ENCODE assay signal across 1 cellular context in genomic region chr11:119168471-119169271, GRCh38.
TF ChIP-seq lines count a peak whose summit lies in the region.

TSS of gene NLRX1 (plus strand) at chr11:119168725. CDS start at chr11:119171404, 2,679 bp downstream.

TF ChIP-seq in HepG2, 621 proteins besides CTCF, POLR2A, EP300 and RAD21 (continued from another document and continues in another):
- TF ChIP-seq ZSCAN31 (CRISPR knock-in tag; IDR thresholded peaks at IDR 0.05; ENCODE audit: low read depth): peak; percentile 87
- peak; percentile 83; the same call in 1 of the 2 replicates for TF ChIP-seq KLF12 (CRISPR knock-in tag; IDR thresholded peaks at IDR 0.05; ENCODE audit: borderline replicate concordance)
- 0 out of 2 replicates have a peak, but pooled peaks have one; percentile 16 for TF ChIP-seq ZC3H4 (CRISPR knock-in tag; IDR thresholded peaks at IDR 0.05; ENCODE audit: borderline replicate concordance)
- 0 out of 2 replicates have a peak, but pooled peaks have one; percentile 19 for TF ChIP-seq CHCHD3 (CRISPR knock-in tag; IDR thresholded peaks at IDR 0.05)
- no peak for TF ChIP-seq SIX1 (CRISPR knock-in tag; IDR thresholded peaks at IDR 0.05; ENCODE audit: borderline replicate concordance)
- no peak for TF ChIP-seq AHR (CRISPR knock-in tag; IDR thresholded peaks at IDR 0.05)
- TF ChIP-seq PHF8 (CRISPR knock-in tag; IDR thresholded peaks at IDR 0.05): peak; percentile 90
- no peak; the same call in none of the 2 replicates for TF ChIP-seq ZSCAN21 (CRISPR knock-in tag; IDR thresholded peaks at IDR 0.05; ENCODE audit: borderline replicate concordance)
- no peak for TF ChIP-seq ZSCAN9 (CRISPR knock-in tag; IDR thresholded peaks at IDR 0.05; ENCODE audit: borderline replicate concordance)
- no peak for TF ChIP-seq SIN3A (IDR thresholded peaks at IDR 0.05; ENCODE audit: borderline replicate concordance, low read depth, low read length)
- TF ChIP-seq ZBTB2 (CRISPR knock-in tag; IDR thresholded peaks at IDR 0.05; ENCODE audit: low read depth): no peak; the same call in 1 of the 2 replicates
- TF ChIP-seq SNAPC4 (CRISPR knock-in tag; IDR thresholded peaks at IDR 0.05): no peak
- TF ChIP-seq ZBTB43 (CRISPR knock-in tag; conservative IDR thresholded peaks at IDR 0.05): 0 out of 2 replicates have a peak, but pooled peaks have one; percentile 27
- TF ChIP-seq TARDBP (CRISPR knock-in tag; IDR thresholded peaks at IDR 0.05): 0 out of 2 replicates have a peak, but pooled peaks have one; percentile 21
- 0 out of 2 replicates have a peak, but pooled peaks have one; percentile 37 for TF ChIP-seq ERF (CRISPR knock-in tag; IDR thresholded peaks at IDR 0.05)
- no peak for TF ChIP-seq ZNF766 (CRISPR knock-in tag; IDR thresholded peaks at IDR 0.05; ENCODE audit: borderline replicate concordance)
- no peak for TF ChIP-seq ZZZ3 (CRISPR knock-in tag; IDR thresholded peaks at IDR 0.05; ENCODE audit: borderline replicate concordance)
- peak; percentile 52; the same call in 1 of the 2 replicates for TF ChIP-seq ZNF121 (CRISPR knock-in tag; IDR thresholded peaks at IDR 0.05)
- TF ChIP-seq HNRNPK (IDR thresholded peaks at IDR 0.05; ENCODE audit: low read depth, low read length, poor library complexity, severe bottlenecking): peak; percentile 84
- no peak for TF ChIP-seq ZFP62 (CRISPR knock-in tag; IDR thresholded peaks at IDR 0.05)
- peak; percentile 99 for TF ChIP-seq UBTF (CRISPR knock-in tag; IDR thresholded peaks at IDR 0.05)
- 0 out of 2 replicates have a peak, but pooled peaks have one; percentile 12 for TF ChIP-seq ZNF768 (CRISPR knock-in tag; IDR thresholded peaks at IDR 0.05)
- TF ChIP-seq ZFY (CRISPR knock-in tag; IDR thresholded peaks at IDR 0.05): peak; percentile 96
- no peak for TF ChIP-seq SOX13 (IDR thresholded peaks at IDR 0.05)
- TF ChIP-seq SOX13 (CRISPR knock-in tag; conservative IDR thresholded peaks at IDR 0.05 in 1 of 2, IDR thresholded peaks at IDR 0.05 in 1 of 2): peak in 1 of 2 experiments; percentile 3; a peak in 1 of 4 replicates
- TF ChIP-seq SUZ12 (IDR thresholded peaks at IDR 0.05; ENCODE audit: low read depth, low read length): no peak
- no peak for TF ChIP-seq FOXM1 (CRISPR knock-in tag; IDR thresholded peaks at IDR 0.05)
- TF ChIP-seq ZNF816 (CRISPR knock-in tag; IDR thresholded peaks at IDR 0.05; ENCODE audit: borderline replicate concordance): no peak
- TF ChIP-seq RERE (CRISPR knock-in tag; IDR thresholded peaks at IDR 0.05; ENCODE audit: low read depth): 0 out of 2 replicates have a peak, but pooled peaks have one; percentile 52
- TF ChIP-seq NR1H2 (CRISPR knock-in tag; IDR thresholded peaks at IDR 0.05; ENCODE audit: borderline replicate concordance, low read depth): 0 out of 2 replicates have a peak, but pooled peaks have one; percentile 39
- no peak for TF ChIP-seq SMAD1 (CRISPR knock-in tag; IDR thresholded peaks at IDR 0.05; ENCODE audit: borderline replicate concordance, low read depth)
- TF ChIP-seq FOSL2 (CRISPR knock-in tag; IDR thresholded peaks at IDR 0.05): peak; percentile 57; the same call in 1 of the 2 replicates
- TF ChIP-seq CEBPG (CRISPR knock-in tag; IDR thresholded peaks at IDR 0.05): peak; percentile 10; the same call in 1 of the 2 replicates
- no peak for TF ChIP-seq NFE2L1 (CRISPR knock-in tag; IDR thresholded peaks at IDR 0.05; ENCODE audit: borderline replicate concordance)
- TF ChIP-seq PCBP1 (IDR thresholded peaks at IDR 0.05; ENCODE audit: borderline replicate concordance, low read depth, low read length): 0 out of 2 replicates have a peak, but pooled peaks have one; percentile 5
- peak; percentile 49; the same call in 1 of the 2 replicates for TF ChIP-seq NFAT5 (CRISPR knock-in tag; IDR thresholded peaks at IDR 0.05)
- TF ChIP-seq SOX5 (CRISPR knock-in tag; IDR thresholded peaks at IDR 0.05; ENCODE audit: borderline replicate concordance): peak; percentile 39; the same call in 1 of the 2 replicates
- TF ChIP-seq ZNF326 (CRISPR knock-in tag; IDR thresholded peaks at IDR 0.05; ENCODE audit: borderline replicate concordance): no peak
